In genomic region chr6:91653954-91654843, GRCh38 we compare ENCODE assay signal across 1 cellular context.
TF ChIP-seq lines count a peak whose summit lies in the region.

No MANE protein-coding gene starts in this region.

TF ChIP-seq in GM12878, 131 proteins besides CTCF, POLR2A, EP300 and RAD21 (continued from another document):
- no peak for TF ChIP-seq FOS (IDR thresholded peaks at IDR 0.05; ENCODE audit: borderline replicate concordance, extremely low read depth, insufficient read length)
- TF ChIP-seq HDAC2 (IDR thresholded peaks at IDR 0.05), result no peak
